Comparison of ENCODE assay signal across 13 cellular contexts in the genomic region with DNA sequence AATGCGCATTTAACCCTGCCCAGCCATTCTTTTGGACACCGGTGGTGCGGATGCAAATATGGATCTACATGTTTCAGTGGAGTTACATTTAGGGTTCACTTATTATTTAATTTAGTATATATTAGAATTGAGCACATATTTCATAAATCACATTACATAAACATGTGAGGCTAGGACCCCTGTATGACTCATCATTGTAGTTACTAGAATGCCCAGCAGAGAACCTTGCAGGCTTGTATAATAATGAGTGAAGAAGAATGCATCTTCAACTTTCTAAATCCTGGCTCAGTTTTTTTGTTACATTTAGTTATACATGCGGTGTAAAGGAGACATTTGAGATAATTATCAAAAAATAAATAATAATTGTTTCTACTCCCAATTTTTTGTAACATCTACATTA.
DNase-seq lines count a peak whose midpoint lies in the region; TF ChIP-seq lines count a peak whose summit lies in the region.
"Had no signal": no experiment of that assay in that cellular context is flagged by ENCODE, and none has a peak within 500 bp of the region (broad histone marks: within the 10 kb centered on the region; RNA-seq: fewer than 3 reads in every experiment).

No MANE protein-coding gene starts in this region.

- H3K36me3 ChIP-seq in BJ (ENCODE audit: control insufficient read depth, insufficient read depth, low read length): no peaks in the 10 kb centered on the region
- H3K36me3 ChIP-seq in esophagus muscularis mucosa: no peaks in the 10 kb centered on the region

- peak overlapping the region in 1 of 4 donors; percentile 47 for H3K27ac ChIP-seq in esophagus muscularis mucosa (replicated peaks in 1 of 4)
- H3K27ac ChIP-seq: VCaP had no signal

- DNase-seq in BJ (ENCODE audit: low read depth) (peak; percentile 9), NCI-H226 (peak; percentile 70), dermis blood vessel endothelial cell (peak; percentile 68), myocyte (ENCODE audit: low read depth) (peak; percentile 21), ecto neural progenitor cell (ENCODE audit: low spot score) (no peak), esophagus muscularis mucosa (ENCODE audit: extremely low spot score) (no peak), NCI-H1105 treated with DMSO at 0.1 percent for 48 hours (lab: John Stamatoyannopoulos, UW) (no peak)
- DNase-seq in activated T-helper 1 cell treated with anti-CD3 and anti-CD28 coated beads, Interleukin-12 subunit alpha, Interleukin-12 subunit beta, Interleukin-2, Interleukin-4 antibody, amounts not matched to agents 30 ng/mL and 10 ng/mL and 1 ng/mL, durations not matched to agents 14 hours and 24 hours and 36 hours (ENCODE audit: low spot score): no peak
- DNase-seq: aorta, NCI-H2227 treated with DMSO at 0.1 percent for 48 hours had no signal

- H3K4me3 ChIP-seq in BJ (ENCODE audit: low read depth, low read length) (no peak overlapping the region), esophagus muscularis mucosa (no peak overlapping the region)

- H3K9me3 ChIP-seq in esophagus muscularis mucosa: peaks cover 0 to 11% (median 2%) of the 10 kb centered on the region in 4 donors

- no peaks in the 10 kb centered on the region for H3K4me1 Mint-ChIP-seq in activated T-helper 1 cell treated with anti-CD3 and anti-CD28 coated beads, Interleukin-12 subunit alpha, Interleukin-12 subunit beta, Interleukin-2, Interleukin-4 antibody, amounts not matched to agents 30 ng/mL and 10 ng/mL and 1 ng/mL, durations not matched to agents 14 hours and 24 hours and 36 hours (ENCODE audit: low read depth)
- H3K4me1 Mint-ChIP-seq: CD14-positive monocyte had no signal

- no peaks in the 10 kb centered on the region for H3K9me3 Mint-ChIP-seq in activated T-helper 1 cell treated with anti-CD3 and anti-CD28 coated beads, Interleukin-12 subunit alpha, Interleukin-12 subunit beta, Interleukin-2, Interleukin-4 antibody, amounts not matched to agents 30 ng/mL and 10 ng/mL and 1 ng/mL, durations not matched to agents 14 hours and 24 hours and 36 hours

- peaks cover 2% of the 10 kb centered on the region for H3K27me3 Mint-ChIP-seq in activated T-helper 1 cell treated with anti-CD3 and anti-CD28 coated beads, Interleukin-12 subunit alpha, Interleukin-12 subunit beta, Interleukin-2, Interleukin-4 antibody, amounts not matched to agents 30 ng/mL and 10 ng/mL and 1 ng/mL, durations not matched to agents 14 hours and 24 hours and 36 hours (ENCODE audit: insufficient read depth)

- POLR2A ChIA-PET in BJ (lab: Charles Lee): no interaction called here

- H3K36me3 Mint-ChIP-seq in activated T-helper 1 cell treated with anti-CD3 and anti-CD28 coated beads, Interleukin-12 subunit alpha, Interleukin-12 subunit beta, Interleukin-2, Interleukin-4 antibody, amounts not matched to agents 30 ng/mL and 10 ng/mL and 1 ng/mL, durations not matched to agents 14 hours and 24 hours and 36 hours (ENCODE audit: low read depth): no peaks in the 10 kb centered on the region
- H3K36me3 Mint-ChIP-seq: CD14-positive monocyte; natural killer cell treated with Interleukin-12 subunit alpha and Interleukin-12 subunit beta and Interleukin-15 and Interleukin-18, amount 100 ng/mL, for 72 hours had no signal

- CTCF ChIA-PET in BJ (lab: Yijun Ruan, JAX): no interaction called here

- no peak overlapping the region for H3K27ac Mint-ChIP-seq in activated T-helper 1 cell treated with anti-CD3 and anti-CD28 coated beads, Interleukin-12 subunit alpha, Interleukin-12 subunit beta, Interleukin-2, Interleukin-4 antibody, amounts not matched to agents 30 ng/mL and 10 ng/mL and 1 ng/mL, durations not matched to agents 14 hours and 24 hours and 36 hours
- H3K27ac Mint-ChIP-seq: CD14-positive monocyte; natural killer cell treated with Interleukin-12 subunit alpha and Interleukin-12 subunit beta and Interleukin-15 and Interleukin-18, amount 100 ng/mL, for 72 hours had no signal

- TF ChIP-seq CTCF in BJ (IDR thresholded peaks at IDR 0.05; ENCODE audit: insufficient read depth, low read depth, low read length) (peak; percentile 27; the same call in 1 of the 2 replicates), esophagus muscularis mucosa (IDR thresholded peaks at IDR 0.05) (no peak)

- intact Hi-C loops in esophagus muscularis mucosa (cut with DNase I): no loop called here
- intact Hi-C loops in activated T-helper 1 cell treated with anti-CD3 and anti-CD28 coated beads, Interleukin-12 subunit alpha, Interleukin-12 subunit beta, Interleukin-2, Interleukin-4 antibody, amounts not matched to agents 30 ng/mL and 10 ng/mL and 1 ng/mL, durations not matched to agents 14 hours and 24 hours and 36 hours (cut with micrococcal nuclease): no loop called here

- TF ChIP-seq POLR2A in esophagus muscularis mucosa (IDR thresholded peaks at IDR 0.05; ENCODE audit: low read depth): no peak

- H3K4me1 ChIP-seq in esophagus muscularis mucosa: peaks cover 3 to 27% (median 12%) of the 10 kb centered on the region in 4 donors

- no peak for TF ChIP-seq EP300 in esophagus muscularis mucosa (IDR thresholded peaks at IDR 0.05)

- H3K4me3 Mint-ChIP-seq in activated T-helper 1 cell treated with anti-CD3 and anti-CD28 coated beads, Interleukin-12 subunit alpha, Interleukin-12 subunit beta, Interleukin-2, Interleukin-4 antibody, amounts not matched to agents 30 ng/mL and 10 ng/mL and 1 ng/mL, durations not matched to agents 14 hours and 24 hours and 36 hours: no peak overlapping the region
- H3K4me3 Mint-ChIP-seq: CD14-positive monocyte; natural killer cell treated with Interleukin-12 subunit alpha and Interleukin-12 subunit beta and Interleukin-15 and Interleukin-18, amount 100 ng/mL, for 72 hours had no signal

- 97% methylated on average over 4 of the region's 4 CpGs for WGBS in esophagus muscularis mucosa

- H3K27me3 ChIP-seq in BJ (ENCODE audit: control insufficient read depth, insufficient read depth, low read length): no peaks in the 10 kb centered on the region
- no peaks in the 10 kb centered on the region for H3K27me3 ChIP-seq in esophagus muscularis mucosa

Comparison
In these comparisons a context has a peak if more than half of its experiments do, and no peak if none do; other contexts are left out.
1. DNase-seq: peak in BJ (single experiment), NCI-H226 (single experiment), dermis blood vessel endothelial cell (single experiment) and myocyte (single experiment); none in ecto neural progenitor cell (single experiment), esophagus muscularis mucosa (single experiment), activated T-helper 1 cell treated with anti-CD3 and anti-CD28 coated beads, Interleukin-12 subunit alpha, Interleukin-12 subunit beta, Interleukin-2, Interleukin-4 antibody, amounts not matched to agents 30 ng/mL and 10 ng/mL and 1 ng/mL, durations not matched to agents 14 hours and 24 hours and 36 hours (single experiment) and NCI-H1105 treated with DMSO at 0.1 percent for 48 hours (single experiment).